7 cellular contexts compared by ENCODE assay signal in genomic region chr2:4951368-4951767, GRCh38.
"Had no signal": no experiment of that assay in that cellular context is flagged by ENCODE, and none has a peak within 500 bp of the region (broad histone marks: within the 10 kb centered on the region; RNA-seq: fewer than 3 reads in every experiment).

No MANE protein-coding gene starts in this region.

- H3K9ac ChIP-seq: KMS-11 had no signal

- H3K4me2 ChIP-seq: KMS-11 had no signal

- H3K27ac ChIP-seq: HL-60, KMS-11 had no signal

- ATAC-seq: K562 had no signal

- FAIRE-seq: HTR-8/SVneo, K562 had no signal

- H3K4me3 ChIP-seq: K562 had no signal

- DNase-seq: IMR-90, KBM-7, KG1 had no signal
